Comparison of ENCODE assay signal across 30 cellular contexts in the genomic region with DNA sequence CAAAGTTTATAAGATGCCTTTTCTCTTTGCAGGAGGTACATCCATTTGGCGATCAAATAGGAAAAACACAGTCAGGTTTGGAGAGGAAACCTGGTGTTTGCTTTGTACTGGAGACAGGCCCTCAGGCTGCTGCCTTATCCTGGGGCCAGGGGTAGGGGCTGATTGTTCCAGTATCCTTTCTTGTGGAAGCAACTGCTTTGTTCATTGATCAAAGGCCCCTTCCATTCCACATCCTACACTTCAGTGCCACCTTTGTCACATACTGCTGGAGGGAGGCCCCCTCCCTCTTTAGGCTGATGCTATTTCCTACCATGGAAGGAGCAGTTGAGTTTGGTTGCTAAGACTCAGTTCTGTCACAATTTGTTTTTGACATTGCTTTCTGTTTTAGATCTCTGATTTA.
"Had no signal": no experiment of that assay in that cellular context is flagged by ENCODE, and none has a peak within 500 bp of the region (broad histone marks: within the 10 kb centered on the region; RNA-seq: fewer than 3 reads in every experiment).

No MANE protein-coding gene starts in this region.

- H3K36me3 ChIP-seq: ascending aorta, breast epithelium, cardiac muscle cell, colonic mucosa, esophagus squamous epithelium had no signal

- H3K27me3 Mint-ChIP-seq: activated CD4-positive, alpha-beta memory T cell treated with anti-CD3 and anti-CD28 coated beads, Interleukin-2, amount 10 ng/mL, durations not matched to agents 7 days and 5 days; activated CD4-positive, alpha-beta T cell treated with anti-CD3 and anti-CD28 coated beads, Interleukin-2, amount 10 ng/mL, durations not matched to agents 7 days and 5 days; activated naive CD4-positive, alpha-beta T cell treated with anti-CD3 and anti-CD28 coated beads, Interleukin-2, amount 10 ng/mL, durations not matched to agents 7 days and 5 days; activated naive CD8-positive, alpha-beta T cell treated with anti-CD3 and anti-CD28 coated beads, Interleukin-2, amount 10 ng/mL, durations not matched to agents 7 days and 5 days; activated T-cell treated with anti-CD3 and anti-CD28 coated beads, Interleukin-2, amount 50 U/mL, for 24 hours; T-helper 17 cell had no signal

- H3K4me3 Mint-ChIP-seq: activated CD4-positive, alpha-beta memory T cell treated with anti-CD3 and anti-CD28 coated beads, Interleukin-2, amount 10 ng/mL, durations not matched to agents 7 days and 5 days; activated CD4-positive, alpha-beta T cell treated with anti-CD3 and anti-CD28 coated beads, Interleukin-2, amount 10 ng/mL, durations not matched to agents 7 days and 5 days; activated naive CD4-positive, alpha-beta T cell treated with anti-CD3 and anti-CD28 coated beads, Interleukin-2, amount 10 ng/mL, durations not matched to agents 7 days and 5 days; activated naive CD8-positive, alpha-beta T cell treated with anti-CD3 and anti-CD28 coated beads, Interleukin-2, amount 10 ng/mL, durations not matched to agents 7 days and 5 days; activated T-cell treated with anti-CD3 and anti-CD28 coated beads, Interleukin-2, amount 50 U/mL, for 24 hours; activated T-cell treated with anti-CD3 and anti-CD28 coated beads, Interleukin-2, amount 50 U/mL, for 72 hours; brain; T-helper 17 cell; T-helper 2 cell treated with Interferon-gamma antibody and Interleukin-4, amounts not matched to agents 5 μg/mL and 100 μg/mL, for 36 hours had no signal

- H3K9me3 Mint-ChIP-seq: activated CD4-positive, alpha-beta T cell treated with anti-CD3 and anti-CD28 coated beads, Interleukin-2, amount 10 ng/mL, durations not matched to agents 7 days and 5 days; activated T-cell treated with anti-CD3 and anti-CD28 coated beads, Interleukin-2, amount 50 U/mL, for 24 hours had no signal

- H3K27me3 ChIP-seq: ascending aorta, breast epithelium, cardiac muscle cell, colonic mucosa, esophagus squamous epithelium had no signal

- H3K4me3 ChIP-seq: ascending aorta, breast epithelium, cardiac muscle cell, colonic mucosa, esophagus squamous epithelium had no signal

- H3K27ac ChIP-seq: ascending aorta, breast epithelium, cardiac muscle cell, colonic mucosa, epithelial cell of prostate, esophagus squamous epithelium had no signal

- H3K4me1 ChIP-seq: ascending aorta, breast epithelium, colonic mucosa, esophagus squamous epithelium had no signal

- DNase-seq: activated CD4-positive, alpha-beta memory T cell treated with anti-CD3 and anti-CD28 coated beads, Interleukin-2, amount 10 ng/mL, durations not matched to agents 7 days and 5 days; activated CD4-positive, alpha-beta T cell treated with anti-CD3 and anti-CD28 coated beads for 1 hour; activated CD4-positive, alpha-beta T cell treated with anti-CD3 and anti-CD28 coated beads for 4 hours; activated CD4-positive, alpha-beta T cell treated with anti-CD3 and anti-CD28 coated beads, Interleukin-2, amount 10 ng/mL, durations not matched to agents 7 days and 5 days; activated CD4-positive, alpha-beta T cell treated with anti-CD3 and anti-CD28 coated beads, Interleukin-2, amount 50 U/mL, for 4 hours; activated CD8-positive, alpha-beta memory T cell treated with anti-CD3 and anti-CD28 coated beads, Interleukin-2, amount 50 U/mL, for 48 hours; activated gamma-delta T cell; activated naive CD4-positive, alpha-beta T cell; activated naive CD4-positive, alpha-beta T cell treated with anti-CD3 and anti-CD28 coated beads, Interleukin-2, amount 10 ng/mL, durations not matched to agents 7 days and 5 days; activated naive CD8-positive, alpha-beta T cell treated with anti-CD3 and anti-CD28 coated beads, Interleukin-2, amount 10 ng/mL, durations not matched to agents 7 days and 5 days; activated T-cell treated with anti-CD3 and anti-CD28 coated beads for 4 hours; activated T-cell treated with anti-CD3 and anti-CD28 coated beads, Interleukin-2, amount 50 U/mL, for 24 hours; activated T-cell treated with anti-CD3 and anti-CD28 coated beads, Interleukin-2, amount 50 U/mL, for 72 hours; central memory CD4-positive, alpha-beta T cell; cerebellar nuclear complex; colonic mucosa; effector CD8-positive, alpha-beta T cell; esophagus squamous epithelium; foreskin melanocyte; head of caudate nucleus; T-helper 1 cell; T-helper 17 cell; T1000 had no signal

- H3K36me3 Mint-ChIP-seq: activated naive CD4-positive, alpha-beta T cell treated with anti-CD3 and anti-CD28 coated beads, Interleukin-2, amount 10 ng/mL, durations not matched to agents 7 days and 5 days; activated naive CD4-positive, alpha-beta T cell treated with anti-CD3 and anti-CD28 coated beads, Interleukin-2, amount 50 U/mL, for 72 hours; activated naive CD8-positive, alpha-beta T cell treated with anti-CD3 and anti-CD28 coated beads, Interleukin-2, amount 10 ng/mL, durations not matched to agents 7 days and 5 days; brain had no signal

- ATAC-seq: activated naive CD4-positive, alpha-beta T cell treated with anti-CD3 and anti-CD28 coated beads, Interleukin-2, amount 50 U/mL, for 72 hours; activated T-cell treated with anti-CD3 and anti-CD28 coated beads, Interleukin-2, amount 50 U/mL, for 72 hours; T-helper 17 cell had no signal

- H3K9me3 ChIP-seq: ascending aorta, breast epithelium, colonic mucosa, esophagus squamous epithelium had no signal

- H3K4me1 Mint-ChIP-seq: activated CD4-positive, alpha-beta memory T cell treated with anti-CD3 and anti-CD28 coated beads, Interleukin-2, amount 10 ng/mL, durations not matched to agents 7 days and 5 days; activated CD4-positive, alpha-beta T cell treated with anti-CD3 and anti-CD28 coated beads, Interleukin-2, amount 10 ng/mL, durations not matched to agents 7 days and 5 days; activated naive CD4-positive, alpha-beta T cell treated with anti-CD3 and anti-CD28 coated beads, Interleukin-2, amount 10 ng/mL, durations not matched to agents 7 days and 5 days; activated naive CD8-positive, alpha-beta T cell treated with anti-CD3 and anti-CD28 coated beads, Interleukin-2, amount 10 ng/mL, durations not matched to agents 7 days and 5 days; brain; T-helper 17 cell had no signal

- H3K27ac Mint-ChIP-seq: activated CD4-positive, alpha-beta memory T cell treated with anti-CD3 and anti-CD28 coated beads, Interleukin-2, amount 10 ng/mL, durations not matched to agents 7 days and 5 days; activated CD4-positive, alpha-beta T cell treated with anti-CD3 and anti-CD28 coated beads, Interleukin-2, amount 10 ng/mL, durations not matched to agents 7 days and 5 days; activated naive CD4-positive, alpha-beta T cell treated with anti-CD3 and anti-CD28 coated beads, Interleukin-2, amount 10 ng/mL, durations not matched to agents 7 days and 5 days; activated naive CD4-positive, alpha-beta T cell treated with anti-CD3 and anti-CD28 coated beads, Interleukin-2, amount 50 U/mL, for 72 hours; activated naive CD8-positive, alpha-beta T cell treated with anti-CD3 and anti-CD28 coated beads, Interleukin-2, amount 10 ng/mL, durations not matched to agents 7 days and 5 days; activated T-cell treated with anti-CD3 and anti-CD28 coated beads, Interleukin-2, amount 50 U/mL, for 24 hours; activated T-cell treated with anti-CD3 and anti-CD28 coated beads, Interleukin-2, amount 50 U/mL, for 72 hours; brain; T-helper 17 cell; T-helper 2 cell treated with Interferon-gamma antibody and Interleukin-4, amounts not matched to agents 5 μg/mL and 100 μg/mL, for 36 hours had no signal
